In the genomic region with DNA sequence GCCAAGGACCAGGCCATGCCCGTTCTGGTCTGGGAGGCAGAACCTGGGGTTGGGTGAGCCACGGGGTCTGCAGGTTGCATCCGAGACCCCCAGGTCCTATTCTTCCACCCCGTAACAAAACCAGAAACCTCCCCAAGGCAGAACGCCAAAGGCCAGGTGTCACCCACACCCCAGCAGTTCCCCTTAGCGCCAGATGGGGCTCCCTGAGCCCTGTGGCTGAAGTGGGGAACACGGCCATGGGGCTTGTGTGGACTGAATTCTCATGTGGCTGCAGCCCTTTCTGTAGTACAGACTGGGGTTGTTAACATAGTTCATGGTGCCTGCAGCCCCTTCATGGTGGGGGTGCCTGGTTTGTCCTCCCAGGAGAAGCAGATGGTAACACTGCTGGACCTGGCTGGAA, we compare ENCODE assay signal across 1 cellular context.
TF ChIP-seq lines count a peak whose summit lies in the region.

No MANE protein-coding gene starts in this region.

TF ChIP-seq in HepG2, 621 proteins besides CTCF, POLR2A, EP300 and RAD21:
- TF ChIP-seq, protein P1, sequence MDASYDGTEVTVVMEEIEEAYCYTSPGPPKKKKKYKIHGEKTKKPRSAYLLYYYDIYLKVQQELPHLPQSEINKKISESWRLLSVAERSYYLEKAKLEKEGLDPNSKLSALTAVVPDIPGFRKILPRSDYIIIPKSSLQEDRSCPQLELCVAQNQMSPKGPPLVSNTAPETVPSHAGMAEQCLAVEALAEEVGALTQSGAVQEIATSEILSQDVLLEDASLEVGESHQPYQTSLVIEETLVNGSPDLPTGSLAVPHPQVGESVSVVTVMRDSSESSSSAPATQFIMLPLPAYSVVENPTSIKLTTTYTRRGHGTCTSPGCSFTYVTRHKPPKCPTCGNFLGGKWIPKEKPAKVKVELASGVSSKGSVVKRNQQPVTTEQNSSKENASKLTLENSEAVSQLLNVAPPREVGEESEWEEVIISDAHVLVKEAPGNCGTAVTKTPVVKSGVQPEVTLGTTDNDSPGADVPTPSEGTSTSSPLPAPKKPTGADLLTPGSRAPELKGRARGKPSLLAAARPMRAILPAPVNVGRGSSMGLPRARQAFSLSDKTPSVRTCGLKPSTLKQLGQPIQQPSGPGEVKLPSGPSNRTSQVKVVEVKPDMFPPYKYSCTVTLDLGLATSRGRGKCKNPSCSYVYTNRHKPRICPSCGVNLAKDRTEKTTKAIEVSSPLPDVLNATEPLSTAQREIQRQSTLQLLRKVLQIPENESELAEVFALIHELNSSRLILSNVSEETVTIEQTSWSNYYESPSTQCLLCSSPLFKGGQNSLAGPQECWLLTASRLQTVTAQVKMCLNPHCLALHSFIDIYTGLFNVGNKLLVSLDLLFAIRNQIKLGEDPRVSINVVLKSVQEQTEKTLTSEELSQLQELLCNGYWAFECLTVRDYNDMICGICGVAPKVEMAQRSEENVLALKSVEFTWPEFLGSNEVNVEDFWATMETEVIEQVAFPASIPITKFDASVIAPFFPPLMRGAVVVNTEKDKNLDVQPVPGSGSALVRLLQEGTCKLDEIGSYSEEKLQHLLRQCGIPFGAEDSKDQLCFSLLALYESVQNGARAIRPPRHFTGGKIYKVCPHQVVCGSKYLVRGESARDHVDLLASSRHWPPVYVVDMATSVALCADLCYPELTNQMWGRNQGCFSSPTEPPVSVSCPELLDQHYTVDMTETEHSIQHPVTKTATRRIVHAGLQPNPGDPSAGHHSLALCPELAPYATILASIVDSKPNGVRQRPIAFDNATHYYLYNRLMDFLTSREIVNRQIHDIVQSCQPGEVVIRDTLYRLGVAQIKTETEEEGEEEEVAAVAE (CRISPR knock-in tag; IDR thresholded peaks at IDR 0.05; ENCODE audit: borderline replicate concordance): no peak
- TF ChIP-seq ZBTB33 (CRISPR knock-in tag; IDR thresholded peaks at IDR 0.05): peak; percentile 36; the same call in 1 of the 2 replicates
- no peak for TF ChIP-seq ZNF850 (CRISPR knock-in tag; conservative IDR thresholded peaks at IDR 0.05)
- TF ChIP-seq FOXA3 (CRISPR knock-in tag; IDR thresholded peaks at IDR 0.05): no peak
- peak; percentile 95 for TF ChIP-seq RBM22 (optimal IDR thresholded peaks at IDR 0.05; ENCODE audit: low read length)
- TF ChIP-seq NKX3-1 (CRISPR knock-in tag; IDR thresholded peaks at IDR 0.05): no peak
- TF ChIP-seq ZNF496 (CRISPR knock-in tag; IDR thresholded peaks at IDR 0.05; ENCODE audit: insufficient replicate concordance): no peak
- TF ChIP-seq, protein P2, sequence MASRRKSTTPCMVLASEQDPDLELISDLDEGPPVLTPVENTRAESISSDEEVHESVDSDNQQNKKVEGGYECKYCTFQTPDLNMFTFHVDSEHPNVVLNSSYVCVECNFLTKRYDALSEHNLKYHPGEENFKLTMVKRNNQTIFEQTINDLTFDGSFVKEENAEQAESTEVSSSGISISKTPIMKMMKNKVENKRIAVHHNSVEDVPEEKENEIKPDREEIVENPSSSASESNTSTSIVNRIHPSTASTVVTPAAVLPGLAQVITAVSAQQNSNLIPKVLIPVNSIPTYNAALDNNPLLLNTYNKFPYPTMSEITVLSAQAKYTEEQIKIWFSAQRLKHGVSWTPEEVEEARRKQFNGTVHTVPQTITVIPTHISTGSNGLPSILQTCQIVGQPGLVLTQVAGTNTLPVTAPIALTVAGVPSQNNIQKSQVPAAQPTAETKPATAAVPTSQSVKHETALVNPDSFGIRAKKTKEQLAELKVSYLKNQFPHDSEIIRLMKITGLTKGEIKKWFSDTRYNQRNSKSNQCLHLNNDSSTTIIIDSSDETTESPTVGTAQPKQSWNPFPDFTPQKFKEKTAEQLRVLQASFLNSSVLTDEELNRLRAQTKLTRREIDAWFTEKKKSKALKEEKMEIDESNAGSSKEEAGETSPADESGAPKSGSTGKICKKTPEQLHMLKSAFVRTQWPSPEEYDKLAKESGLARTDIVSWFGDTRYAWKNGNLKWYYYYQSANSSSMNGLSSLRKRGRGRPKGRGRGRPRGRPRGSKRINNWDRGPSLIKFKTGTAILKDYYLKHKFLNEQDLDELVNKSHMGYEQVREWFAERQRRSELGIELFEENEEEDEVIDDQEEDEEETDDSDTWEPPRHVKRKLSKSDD (CRISPR knock-in tag; IDR thresholded peaks at IDR 0.05; ENCODE audit: low read depth): no peak
- TF ChIP-seq, protein P3, sequence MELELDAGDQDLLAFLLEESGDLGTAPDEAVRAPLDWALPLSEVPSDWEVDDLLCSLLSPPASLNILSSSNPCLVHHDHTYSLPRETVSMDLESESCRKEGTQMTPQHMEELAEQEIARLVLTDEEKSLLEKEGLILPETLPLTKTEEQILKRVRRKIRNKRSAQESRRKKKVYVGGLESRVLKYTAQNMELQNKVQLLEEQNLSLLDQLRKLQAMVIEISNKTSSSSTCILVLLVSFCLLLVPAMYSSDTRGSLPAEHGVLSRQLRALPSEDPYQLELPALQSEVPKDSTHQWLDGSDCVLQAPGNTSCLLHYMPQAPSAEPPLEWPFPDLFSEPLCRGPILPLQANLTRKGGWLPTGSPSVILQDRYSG (CRISPR knock-in tag; IDR thresholded peaks at IDR 0.05): no peak
- TF ChIP-seq AGO2 (optimal IDR thresholded peaks at IDR 0.05; ENCODE audit: low read depth, low read length): peak; percentile 37
- no peak for TF ChIP-seq MIXL1 (CRISPR knock-in tag; IDR thresholded peaks at IDR 0.05)
- no peak for TF ChIP-seq ZNF10 (CRISPR knock-in tag; IDR thresholded peaks at IDR 0.05; ENCODE audit: borderline replicate concordance, low read depth)
- no peak for TF ChIP-seq ZNF251 (CRISPR knock-in tag; IDR thresholded peaks at IDR 0.05)
